24 cellular contexts compared by ENCODE assay signal in genomic region chr14:92544051-92544730, GRCh38. TPM values are rescaled to one million over a fixed set of nuclear protein-coding genes. Genes with fewer than 3 reads are reported as not detected.
DNase-seq lines count a peak whose midpoint lies in the region; ATAC-seq and TF ChIP-seq lines count a peak whose summit lies in the region.
"Had no signal": no experiment of that assay in that cellular context is flagged by ENCODE, and none has a peak within 500 bp of the region (broad histone marks: within the 10 kb centered on the region; RNA-seq: fewer than 3 reads in every experiment).

No MANE protein-coding gene starts in this region.

- H3K4me3 ChIP-seq in OCI-LY7 (ENCODE audit: low read depth, low read length, poor library complexity, severe bottlenecking) = no peak overlapping the region
- no peak overlapping the region for H3K4me3 ChIP-seq in transverse colon
- no peak overlapping the region for H3K4me3 ChIP-seq in gastroesophageal sphincter
- H3K4me3 ChIP-seq: body of pancreas, mucosa of descending colon, skin epidermis had no signal

- no peaks in the 10 kb centered on the region for H3K27me3 Mint-ChIP-seq in activated T-cell treated with anti-CD3 and anti-CD28 coated beads, Interleukin-2, amount 50 U/mL, for 24 hours

- no peaks in the 10 kb centered on the region for H4K20me1 ChIP-seq in OCI-LY7 (ENCODE audit: insufficient read depth, low read length)

- peak; percentile 14 for DNase-seq in activated T-cell treated with anti-CD3 and anti-CD28 coated beads, Interleukin-2, amount 50 U/mL, for 24 hours
- DNase-seq in activated T-cell treated with anti-CD3 and anti-CD28 coated beads, Interleukin-2, amount 50 U/mL, for 1 hour = no peak
- DNase-seq in OCI-LY7 (ENCODE audit: low spot score) (no peak), myocyte (ENCODE audit: low read depth) (peak; percentile 56), transverse colon (no peak), NCI-H1417 treated with DMSO at 0.1 percent for 48 hours (lab: John Stamatoyannopoulos, UW) (no peak)
- DNase-seq: activated CD4-positive, alpha-beta T cell treated with anti-CD3 and anti-CD28 coated beads, Interleukin-2, amount 50 U/mL, for 4 hours; activated CD8-positive, alpha-beta memory T cell treated with anti-CD3 and anti-CD28 coated beads, Interleukin-2, amount 50 U/mL, for 48 hours; BE2C; body of pancreas; effector CD4-positive, alpha-beta T cell; erythroblast; H7; Kasumi-1; left ventricle myocardium superior; NCI-H1092; NCI-H2081 treated with DMSO at 0.1 percent for 48 hours; NCI-H446; SHP77 treated with DMSO at 0.1 percent for 48 hours; T1000 had no signal

- H3K9me3 Mint-ChIP-seq in activated T-cell treated with anti-CD3 and anti-CD28 coated beads, Interleukin-2, amount 50 U/mL, for 24 hours = no peaks in the 10 kb centered on the region

- H3K4me1 Mint-ChIP-seq in activated T-cell treated with anti-CD3 and anti-CD28 coated beads, Interleukin-2, amount 50 U/mL, for 24 hours (ENCODE audit: low read depth) = peaks cover 48% of the 10 kb centered on the region

- CTCF ChIA-PET in OCI-LY7 (lab: Charles Lee; ENCODE audit: unreplicated experiment) = no interaction called here

- peak overlapping the region; percentile 85 for H2AFZ ChIP-seq in OCI-LY7 (ENCODE audit: low read length)

- H3K9me3 ChIP-seq in OCI-LY7 (ENCODE audit: low read length) (no peaks in the 10 kb centered on the region), transverse colon (no peaks in the 10 kb centered on the region), gastroesophageal sphincter (no peaks in the 10 kb centered on the region)
- H3K9me3 ChIP-seq: BE2C, body of pancreas, mucosa of descending colon had no signal

- H3K36me3 Mint-ChIP-seq in activated T-cell treated with anti-CD3 and anti-CD28 coated beads, Interleukin-2, amount 50 U/mL, for 24 hours (ENCODE audit: low read depth) = peaks cover 2% of the 10 kb centered on the region

- no peaks in the 10 kb centered on the region for H3K36me3 ChIP-seq in OCI-LY7 (ENCODE audit: insufficient read depth, low read length)
- no peaks in the 10 kb centered on the region for H3K36me3 ChIP-seq in transverse colon
- no peaks in the 10 kb centered on the region for H3K36me3 ChIP-seq in gastroesophageal sphincter
- H3K36me3 ChIP-seq: BE2C had no signal

- no peaks in the 10 kb centered on the region for H3K79me2 ChIP-seq in OCI-LY7 (ENCODE audit: insufficient read depth, low read depth, low read length)

- no TSS peak for BruUV-seq in OCI-LY7 (replicated peaks; lab: Mats Ljungman, UMichigan)

- TF ChIP-seq EP300 in transverse colon (IDR thresholded peaks at IDR 0.05; ENCODE audit: low read depth) = no peak
- TF ChIP-seq EP300 in gastroesophageal sphincter (IDR thresholded peaks at IDR 0.05) = no peak

- no peak for ATAC-seq in gastroesophageal sphincter
- ATAC-seq in HG03095 (IDR thresholded peaks at IDR 0.05; ENCODE audit: unreplicated experiment) = no peak
- ATAC-seq: body of pancreas, left ventricle myocardium superior, mucosa of descending colon had no signal

- no peak overlapping the region for H3K4me3 Mint-ChIP-seq in activated T-cell treated with anti-CD3 and anti-CD28 coated beads, Interleukin-2, amount 50 U/mL, for 24 hours

- H3K9me2 ChIP-seq in OCI-LY7 (ENCODE audit: insufficient read depth, low read length) = no peaks in the 10 kb centered on the region

- TF ChIP-seq POLR2A in transverse colon (IDR thresholded peaks at IDR 0.05) (no peak), gastroesophageal sphincter (IDR thresholded peaks at IDR 0.05) (no peak)

- in situ Hi-C loops in transverse colon (cut with MboI; ENCODE audit: low pct_ligation_motif_present in 1 of 4, low pct_unique_long_range_greater_than_20kb in 1 of 4, low sequenced_read_pairs in 3 of 4) = no loop called here

- POLR2A ChIA-PET in OCI-LY7 (lab: Charles Lee) = interaction anchor here (0.7 to 1.2 kb wide), 3 partner anchors 11 to 411 kb away, joined by 4 to 6 read pairs (median 4); no protein-coding TSS in a partner anchor

- H3K4me2 ChIP-seq in OCI-LY7 (ENCODE audit: low read length) = peak overlapping the region; percentile 31; the same call in 1 of the 2 replicates

- WGBS in transverse colon (ENCODE audit: low coverage in 1 of 2), 2 donors = 79 to 100% methylated on average over 1 to 5 of the region's 6 CpGs
- WGBS in gastroesophageal sphincter (ENCODE audit: low coverage in 1 of 2), 2 donors = 25 to 44% methylated on average over 2 of the region's 6 CpGs

- H3K27ac ChIP-seq in OCI-LY7 (ENCODE audit: low read depth, low read length, poor library complexity, severe bottlenecking) = no peak overlapping the region
- peak overlapping the region in 3 of 4 donors; percentile 4 to 28 (median 10) for H3K27ac ChIP-seq in transverse colon
- no peak overlapping the region for H3K27ac ChIP-seq in gastroesophageal sphincter
- H3K27ac ChIP-seq: body of pancreas had no signal

- H3K4me1 ChIP-seq in OCI-LY7 (ENCODE audit: insufficient read depth, low read length, poor library complexity, severe bottlenecking) = peaks cover 28% of the 10 kb centered on the region
- peaks cover 14 to 31% (median 21%) of the 10 kb centered on the region in 4 donors for H3K4me1 ChIP-seq in transverse colon
- H3K4me1 ChIP-seq in gastroesophageal sphincter = peaks cover 0 to 30% (median 11%) of the 10 kb centered on the region in 3 donors
- H3K4me1 ChIP-seq: BE2C, body of pancreas had no signal

- intact Hi-C loops in OCI-LY7 (cut with micrococcal nuclease; ENCODE audit: unreplicated experiment) = no loop called here
- intact Hi-C loops in transverse colon (cut with DNase I; ENCODE audit: low total_unique reads) = no loop called here

- TF ChIP-seq CTCF in OCI-LY7 (conservative IDR thresholded peaks at IDR 0.05; ENCODE audit: low read length) (no peak), transverse colon (IDR thresholded peaks at IDR 0.05) (no peak), gastroesophageal sphincter (IDR thresholded peaks at IDR 0.05) (no peak)

- H3K27me3 ChIP-seq in transverse colon (no peaks in the 10 kb centered on the region), gastroesophageal sphincter (no peaks in the 10 kb centered on the region)
- H3K27me3 ChIP-seq: BE2C, body of pancreas had no signal

- H3K27ac Mint-ChIP-seq in activated T-cell treated with anti-CD3 and anti-CD28 coated beads, Interleukin-2, amount 50 U/mL, for 24 hours = no peak overlapping the region

RNA-seq across cellular contexts. Expression of gene RIN3, which starts 30.6 kb away (rescaled TPM):
- total RNA-seq in OCI-LY7 (2014; rRNA removed; shearing (Covaris generic)) = not detected in 2 replicates
- total RNA-seq in OCI-LY7 (2022) = not detected in 2 replicates
- 0.51 and 0.83 TPM in 2 replicates for total RNA-seq in myocyte
- polyA plus RNA-seq in myocyte (2012) = 3.1 TPM
- total RNA-seq in transverse colon = 10 to 100 TPM; 16.2 to 24.3 (median 20.7) TPM
- total RNA-seq in gastroesophageal sphincter = 10 to 100 TPM; 13.5 to 22.2 (median 16.2) TPM

Comparison
In these comparisons a context has a peak if more than half of its experiments do, and no peak if none do; other contexts are left out.
1. DNase-seq: peak in activated T-cell treated with anti-CD3 and anti-CD28 coated beads, Interleukin-2, amount 50 U/mL, for 24 hours (single experiment) and myocyte (single experiment); none in activated T-cell treated with anti-CD3 and anti-CD28 coated beads, Interleukin-2, amount 50 U/mL, for 1 hour (single experiment), OCI-LY7 (single experiment), transverse colon (single experiment) and NCI-H1417 treated with DMSO at 0.1 percent for 48 hours (single experiment).
2. H3K27ac ChIP-seq: peak in transverse colon (3 of 4); none in OCI-LY7 (single experiment) and gastroesophageal sphincter (0 of 4).